ENCODE assay signal across 1 cellular context in genomic region chr19:6373096-6373812, GRCh38.
TF ChIP-seq lines count a peak whose summit lies in the region.

No MANE protein-coding gene starts in this region.

TF ChIP-seq in A549, 52 proteins besides CTCF, POLR2A, EP300 and RAD21 (continued from another document):
- TF ChIP-seq HES2 (IDR thresholded peaks at IDR 0.05) (no peak), HOXA7 (CRISPR knock-in tag; IDR thresholded peaks at IDR 0.05) (no peak), RFX5 (IDR thresholded peaks at IDR 0.05) (no peak), ZSCAN20 (CRISPR knock-in tag; IDR thresholded peaks at IDR 0.05) (no peak)
